28 cellular contexts compared by ENCODE assay signal in the genomic region with DNA sequence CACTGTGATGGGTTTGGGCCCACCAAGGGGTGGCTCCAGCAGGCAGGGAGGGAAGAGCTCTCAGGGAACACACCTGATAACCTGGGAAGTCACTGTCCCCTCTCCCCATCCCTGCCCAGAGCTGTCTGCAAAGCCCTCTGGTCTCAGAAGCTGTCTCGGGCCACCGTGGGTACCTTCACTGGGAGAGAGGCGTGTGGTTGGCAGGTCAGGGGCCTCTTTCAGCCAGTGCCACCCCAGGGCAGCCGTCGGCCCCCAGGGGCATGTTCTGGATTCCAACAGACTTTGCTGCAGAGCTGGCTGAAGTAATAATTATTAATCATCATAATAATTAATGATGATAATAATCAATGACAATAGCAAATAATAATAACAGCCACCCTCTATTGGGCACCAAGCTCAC. TPM values are rescaled to one million over a fixed set of nuclear protein-coding genes. Genes with fewer than 3 reads are reported as not detected.
"Had no signal": no experiment of that assay in that cellular context is flagged by ENCODE, and none has a peak within 500 bp of the region (broad histone marks: within the 10 kb centered on the region; RNA-seq: fewer than 3 reads in every experiment).

No MANE protein-coding gene starts in this region.

- H3K9me3 Mint-ChIP-seq: stimulated activated effector memory CD8-positive, alpha-beta T cell treated with anti-CD3 and anti-CD28 coated beads, Interleukin-12 subunit alpha, Interleukin-12 subunit beta, amount 100 ng/mL, for 72 hours; stimulated activated memory B cell treated with anti-CD40 and anti-IgM and Interleukin-4, amounts not matched to agents 10 μg/mL and 1 μg/mL and 100 μg/mL, for 72 hours; stimulated activated naive B cell treated with anti-CD40 and anti-IgM and Interleukin-4, amounts not matched to agents 10 μg/mL and 1 μg/mL and 100 μg/mL, for 72 hours; stimulated activated naive CD8-positive, alpha-beta T cell treated with anti-CD3 and anti-CD28 coated beads, Interleukin-15, amount 100 ng/mL, for 72 hours; stimulated activated naive CD8-positive, alpha-beta T cell treated with anti-CD3 and anti-CD28 coated beads, Interleukin-15, Interleukin-2, amounts not matched to agents 100 ng/mL and 50 ng/mL, for 24 hours; type B pancreatic cell had no signal

- DNase-seq: stimulated activated CD4-positive, alpha-beta T cell treated with anti-CD3 and anti-CD28 coated beads, Interleukin-2, amount 100 ng/mL, for 48 hours; stimulated activated CD4-positive, alpha-beta T cell treated with anti-CD3 and anti-CD28 coated beads, Interleukin-4, amount 100 ng/mL, for 1 hour; stimulated activated CD4-positive, alpha-beta T cell treated with anti-CD3 and anti-CD28 coated beads, Interleukin-4, amount 100 ng/mL, for 24 hours; stimulated activated CD4-positive, alpha-beta T cell treated with anti-CD3 and anti-CD28 coated beads, Interleukin-4, amount 100 ng/mL, for 4 hours; stimulated activated CD8-positive, alpha-beta memory T cell treated with anti-CD3 and anti-CD28 coated beads, Interleukin-4, amount 100 ng/mL, for 48 hours; stimulated activated naive B cell treated with anti-CD40 and anti-IgM and Interleukin-4, amounts not matched to agents 10 μg/mL and 1 μg/mL and 100 μg/mL, for 72 hours; stimulated activated naive CD4-positive, alpha-beta T cell; stimulated activated naive CD4-positive, alpha-beta T cell treated with Interleukin-2 at 50 U/mL for 16 hours; stimulated activated naive CD8-positive, alpha-beta T cell treated with anti-CD3 and anti-CD28 coated beads, Interleukin-15, amount 100 ng/mL, for 72 hours; stimulated activated naive CD8-positive, alpha-beta T cell treated with anti-CD3 and anti-CD28 coated beads, Interleukin-15, Interleukin-2, amounts not matched to agents 100 U/mL and 50 U/mL, for 24 hours; stomach; substantia nigra; testis; thyroid gland; tibial artery; transverse colon; trophoblast cell; upper lobe of right lung; uterus had no signal

- H3K27ac ChIP-seq: stomach, suprapubic skin, testis, thoracic aorta, thyroid gland, tibial artery, tibial nerve, transverse colon, upper lobe of left lung, upper lobe of right lung, uterus, vagina had no signal

- H3K27ac Mint-ChIP-seq: stimulated activated effector memory CD8-positive, alpha-beta T cell treated with anti-CD3 and anti-CD28 coated beads, Interleukin-12 subunit alpha, Interleukin-12 subunit beta, amount 100 ng/mL, for 72 hours; stimulated activated memory B cell treated with anti-CD40 and anti-IgM and Interleukin-4, amounts not matched to agents 10 μg/mL and 1 μg/mL and 100 μg/mL, for 72 hours; stimulated activated naive B cell treated with anti-CD40 and anti-IgM and Interleukin-4, amounts not matched to agents 10 μg/mL and 1 μg/mL and 100 μg/mL, for 72 hours; stimulated activated naive CD8-positive, alpha-beta T cell treated with anti-CD3 and anti-CD28 coated beads, Interleukin-15, Interleukin-2, amounts not matched to agents 100 ng/mL and 50 ng/mL, for 24 hours; type B pancreatic cell had no signal

- H3K27me3 Mint-ChIP-seq: stimulated activated naive B cell treated with anti-CD40 and anti-IgM and Interleukin-4, amounts not matched to agents 10 μg/mL and 1 μg/mL and 100 μg/mL, for 72 hours; stimulated activated naive CD8-positive, alpha-beta T cell treated with anti-CD3 and anti-CD28 coated beads, Interleukin-15, amount 100 ng/mL, for 72 hours; stimulated activated naive CD8-positive, alpha-beta T cell treated with anti-CD3 and anti-CD28 coated beads, Interleukin-15, Interleukin-2, amounts not matched to agents 100 ng/mL and 50 ng/mL, for 24 hours; type B pancreatic cell had no signal

- H3K36me3 Mint-ChIP-seq: stimulated activated effector memory CD8-positive, alpha-beta T cell treated with anti-CD3 and anti-CD28 coated beads, Interleukin-12 subunit alpha, Interleukin-12 subunit beta, amount 100 ng/mL, for 72 hours; stimulated activated memory B cell treated with anti-CD40 and anti-IgM and Interleukin-4, amounts not matched to agents 10 μg/mL and 1 μg/mL and 100 μg/mL, for 72 hours; stimulated activated naive B cell treated with anti-CD40 and anti-IgM and Interleukin-4, amounts not matched to agents 10 μg/mL and 1 μg/mL and 100 μg/mL, for 72 hours; type B pancreatic cell had no signal

- H3K27me3 ChIP-seq: testis, thyroid gland, upper lobe of left lung, upper lobe of right lung, uterus, vagina had no signal

- H3K9me3 ChIP-seq: suprapubic skin, testis, thoracic aorta, thyroid gland, tibial artery, transverse colon, upper lobe of left lung, upper lobe of right lung, uterus, vagina had no signal

- H3K4me3 ChIP-seq: stomach, suprapubic skin, testis, thoracic aorta, thyroid gland, tibial artery, tibial nerve, transverse colon, upper lobe of left lung, upper lobe of right lung, uterus, vagina had no signal

- H3K4me1 ChIP-seq: stomach, suprapubic skin, testis, thyroid gland, tibial artery, tibial nerve, transverse colon, upper lobe of right lung, uterus, vagina had no signal

- H3K36me3 ChIP-seq: stomach, suprapubic skin, thoracic aorta, thyroid gland, tibial artery, tibial nerve, transverse colon, upper lobe of left lung, upper lobe of right lung, uterus, vagina had no signal

- H3K4me3 Mint-ChIP-seq: stimulated activated effector memory CD8-positive, alpha-beta T cell treated with anti-CD3 and anti-CD28 coated beads, Interleukin-12 subunit alpha, Interleukin-12 subunit beta, amount 100 ng/mL, for 72 hours; stimulated activated memory B cell treated with anti-CD40 and anti-IgM and Interleukin-4, amounts not matched to agents 10 μg/mL and 1 μg/mL and 100 μg/mL, for 72 hours; stimulated activated naive B cell treated with anti-CD40 and anti-IgM and Interleukin-4, amounts not matched to agents 10 μg/mL and 1 μg/mL and 100 μg/mL, for 72 hours; stimulated activated naive CD8-positive, alpha-beta T cell treated with anti-CD3 and anti-CD28 coated beads, Interleukin-15, amount 100 ng/mL, for 72 hours; stimulated activated naive CD8-positive, alpha-beta T cell treated with anti-CD3 and anti-CD28 coated beads, Interleukin-15, Interleukin-2, amounts not matched to agents 100 ng/mL and 50 ng/mL, for 24 hours; type B pancreatic cell had no signal

- H3K4me1 Mint-ChIP-seq: stimulated activated effector memory CD8-positive, alpha-beta T cell treated with anti-CD3 and anti-CD28 coated beads, Interleukin-12 subunit alpha, Interleukin-12 subunit beta, amount 100 ng/mL, for 72 hours; stimulated activated memory B cell treated with anti-CD40 and anti-IgM and Interleukin-4, amounts not matched to agents 10 μg/mL and 1 μg/mL and 100 μg/mL, for 72 hours; stimulated activated naive B cell treated with anti-CD40 and anti-IgM and Interleukin-4, amounts not matched to agents 10 μg/mL and 1 μg/mL and 100 μg/mL, for 72 hours; stimulated activated naive CD8-positive, alpha-beta T cell treated with anti-CD3 and anti-CD28 coated beads, Interleukin-15, amount 100 ng/mL, for 72 hours had no signal

RNA-seq across cellular contexts. Expression of a gene that starts 21.1 kb away (rescaled TPM):
- total RNA-seq: transverse colon had no signal
